Comparison of ENCODE assay signal across 12 cellular contexts in genomic region chr7:156895024-156895780, GRCh38. TPM values are rescaled to one million over a fixed set of nuclear protein-coding genes. Genes with fewer than 3 reads are reported as not detected.
DNase-seq lines count a peak whose midpoint lies in the region; FAIRE-seq and TF ChIP-seq lines count a peak whose summit lies in the region.
"Had no signal": no experiment of that assay in that cellular context is flagged by ENCODE, and none has a peak within 500 bp of the region (broad histone marks: within the 10 kb centered on the region; RNA-seq: fewer than 3 reads in every experiment).

No MANE protein-coding gene starts in this region.

- H4K20me1 ChIP-seq in endothelial cell of umbilical vein (replicated peaks; ENCODE audit: control insufficient read depth, extremely low read depth, insufficient read depth, low read length) = no peaks in the 10 kb centered on the region

- H3K36me3 Mint-ChIP-seq in activated naive CD4-positive, alpha-beta T cell treated with anti-CD3 and anti-CD28 coated beads, Interleukin-2, amount 10 ng/mL, durations not matched to agents 7 days and 5 days = no peaks in the 10 kb centered on the region

- H3K4me1 ChIP-seq in endothelial cell of umbilical vein (ENCODE audit: control insufficient read depth, extremely low read depth, insufficient read depth, low read length) (peaks cover 19% of the 10 kb centered on the region), suprapubic skin (peaks cover 30% of the 10 kb centered on the region)

- H3K4me2 ChIP-seq in endothelial cell of umbilical vein (ENCODE audit: insufficient read depth, low read length) = no peak overlapping the region

- WGBS in suprapubic skin = 88% methylated on average over 6 of the region's 6 CpGs

- peaks cover 14% of the 10 kb centered on the region for H3K79me2 ChIP-seq in endothelial cell of umbilical vein (ENCODE audit: control insufficient read depth, insufficient read depth, low read length)

- no peaks in the 10 kb centered on the region for H3K9me3 Mint-ChIP-seq in activated naive CD4-positive, alpha-beta T cell treated with anti-CD3 and anti-CD28 coated beads, Interleukin-2, amount 10 ng/mL, durations not matched to agents 7 days and 5 days

- H3K27ac Mint-ChIP-seq in activated naive CD4-positive, alpha-beta T cell treated with anti-CD3 and anti-CD28 coated beads, Interleukin-2, amount 10 ng/mL, durations not matched to agents 7 days and 5 days = peak overlapping the region; percentile 1

- no TSS peak for BruUV-seq in endothelial cell of umbilical vein (replicated peaks; lab: Mats Ljungman, UMichigan)

- peaks cover 47% of the 10 kb centered on the region for H3K4me1 Mint-ChIP-seq in activated naive CD4-positive, alpha-beta T cell treated with anti-CD3 and anti-CD28 coated beads, Interleukin-2, amount 10 ng/mL, durations not matched to agents 7 days and 5 days

- H3K36me3 ChIP-seq in endothelial cell of umbilical vein (ENCODE audit: control insufficient read depth in 2 of 2, extremely low read depth in 1 of 2, insufficient read depth in 2 of 2, low read length in 2 of 2) (no peaks in the 10 kb centered on the region), suprapubic skin (no peaks in the 10 kb centered on the region)

- no peak overlapping the region for H3K9ac ChIP-seq in endothelial cell of umbilical vein (replicated peaks; ENCODE audit: extremely low read depth, insufficient read depth, low read length)

- CTCF ChIA-PET in activated naive CD4-positive, alpha-beta T cell treated with anti-CD3 and anti-CD28 coated beads, Interleukin-2, amount 10 ng/mL, durations not matched to agents 7 days and 5 days (lab: Charles Lee) = no interaction called here
- CTCF ChIA-PET in endothelial cell of umbilical vein (lab: Charles Lee) = no interaction called here

- peak overlapping the region; percentile 83 for H3K4me3 Mint-ChIP-seq in activated naive CD4-positive, alpha-beta T cell treated with anti-CD3 and anti-CD28 coated beads, Interleukin-2, amount 10 ng/mL, durations not matched to agents 7 days and 5 days

- H2AFZ ChIP-seq in endothelial cell of umbilical vein (ENCODE audit: low read depth, low read length) = no peak overlapping the region

- H3K27me3 Mint-ChIP-seq in activated naive CD4-positive, alpha-beta T cell treated with anti-CD3 and anti-CD28 coated beads, Interleukin-2, amount 10 ng/mL, durations not matched to agents 7 days and 5 days = peaks cover 12% of the 10 kb centered on the region

- H3K27me3 ChIP-seq in endothelial cell of umbilical vein (ENCODE audit: control insufficient read depth in 2 of 2, insufficient read depth in 2 of 2, low read length in 2 of 2) = no peaks in the 10 kb centered on the region
- no peaks in the 10 kb centered on the region for H3K27me3 ChIP-seq in suprapubic skin

- dilution Hi-C loops in endothelial cell of umbilical vein (cut with MboI; ENCODE audit: extremely low pct_ligation_motif_present, low sequenced_read_pairs) = no loop called here

- FAIRE-seq in endothelial cell of umbilical vein (lab: Jason Lieb, UNC) = peak; percentile 72
- FAIRE-seq: islet of Langerhans had no signal

- POLR2A ChIA-PET in endothelial cell of umbilical vein (lab: Charles Lee) = no interaction called here

- H3K4me3 ChIP-seq in endothelial cell of umbilical vein (replicated peaks in 1 of 3; ENCODE audit: insufficient read depth in 1 of 3, low read depth in 1 of 3, low read length in 3 of 3) = no peak overlapping the region
- H3K4me3 ChIP-seq in suprapubic skin = no peak overlapping the region

- TF ChIP-seq CTCF in endothelial cell of umbilical vein (IDR thresholded peaks at IDR 0.05; ENCODE audit: extremely low read depth in 1 of 2, insufficient read depth in 1 of 2, low read depth in 1 of 2, low read length in 2 of 2) (no peak), suprapubic skin (IDR thresholded peaks at IDR 0.05) (no peak)

- intact Hi-C loops in endothelial cell of umbilical vein (cut with micrococcal nuclease) = no loop called here

- H3K27ac ChIP-seq in endothelial cell of umbilical vein (ENCODE audit: insufficient read depth, low read depth, low read length) (no peak overlapping the region), suprapubic skin (peak overlapping the region; percentile 57)

- H3K9me3 ChIP-seq in endothelial cell of umbilical vein (replicated peaks; ENCODE audit: control insufficient read depth, insufficient read depth, low read length) = no peaks in the 10 kb centered on the region
- H3K9me3 ChIP-seq in suprapubic skin = no peaks in the 10 kb centered on the region

- no peak for DNase-seq in activated naive CD4-positive, alpha-beta T cell treated with anti-CD3 and anti-CD28 coated beads, Interleukin-2, amount 10 ng/mL, durations not matched to agents 7 days and 5 days
- no peak for DNase-seq in activated naive CD4-positive, alpha-beta T cell treated with anti-CD3 and anti-CD28 coated beads, Interleukin-2, amount 50 U/mL, for 16 hours
- DNase-seq in SKM-1 (lab: John Stamatoyannopoulos, UW; ENCODE audit: unreplicated experiment) (peak; percentile 75), endothelial cell of umbilical vein (ENCODE audit: low read depth, low spot score) (peak; percentile 25), suprapubic skin (ENCODE audit: low spot score in 2 of 2) (no peak), EL (no peak), NCI-H446 treated with DMSO at 0.1 percent for 48 hours (lab: John Stamatoyannopoulos, UW) (no peak)
- DNase-seq in stimulated activated CD4-positive, alpha-beta T cell treated with anti-CD3 and anti-CD28 coated beads, Interleukin-4, amount 100 ng/mL, for 4 hours = no peak
- DNase-seq: activated naive CD4-positive, alpha-beta T cell; IMR-90; NCI-H510A had no signal

- no peaks in the 10 kb centered on the region for H3K9me1 ChIP-seq in endothelial cell of umbilical vein (replicated peaks; ENCODE audit: control insufficient read depth, extremely low read depth, insufficient read depth, low read length)

- TF ChIP-seq EP300 in suprapubic skin (IDR thresholded peaks at IDR 0.05) = no peak

- TF ChIP-seq POLR2A in endothelial cell of umbilical vein (IDR thresholded peaks at IDR 0.05; ENCODE audit: low read depth, low read length) (no peak), suprapubic skin (IDR thresholded peaks at IDR 0.05) (no peak)

TF ChIP-seq in endothelial cell of umbilical vein, 7 proteins besides CTCF, POLR2A, EP300 and RAD21:
- no peak for TF ChIP-seq JUN (IDR thresholded peaks at IDR 0.05; ENCODE audit: borderline replicate concordance, insufficient read depth, insufficient read length, low read depth)
TF ChIP-seq in endothelial cell of umbilical vein: peak in this region for 0.

RNA-seq across cellular contexts. Expression of gene LMBR1, which starts 2.2 kb away (rescaled TPM):
- total RNA-seq in endothelial cell of umbilical vein (57.7 and 72.9 TPM in 2 replicates), suprapubic skin (100 to 1,000 TPM in 1 of 4 donors, 10 to 100 TPM in 3; 48.7 to 104 (median 59.1) TPM)
- 12.1 and 14.0 TPM in 2 replicates for polyA plus RNA-seq in endothelial cell of umbilical vein
- polyA plus RNA-seq in endothelial cell of umbilical vein (2011; cell fraction: cytosol; rRNA removed) = 13.8 and 15.7 TPM in 2 replicates
- polyA plus RNA-seq in endothelial cell of umbilical vein (2011; cell fraction: nucleus; rRNA removed) = 31.7 and 33.0 TPM in 2 replicates
- 23.9 and 29.0 TPM in 2 replicates for polyA plus RNA-seq in endothelial cell of umbilical vein (2012)
- 43.0 and 64.6 TPM in 2 replicates for polyA minus RNA-seq in endothelial cell of umbilical vein
- polyA minus RNA-seq in endothelial cell of umbilical vein (2011; cell fraction: cytosol; rRNA and poly(A)+ RNA removed) = 32.0 TPM
- 118 and 129 TPM in 2 replicates for polyA minus RNA-seq in endothelial cell of umbilical vein (2011; cell fraction: nucleus; rRNA and poly(A)+ RNA removed)

RNA-seq across cellular contexts. Expression of gene NOM1, which starts 54.3 kb away (rescaled TPM):
- total RNA-seq in endothelial cell of umbilical vein (36.7 and 38.6 TPM in 2 replicates), suprapubic skin (10 to 100 TPM; 18.8 to 51.5 (median 31.8) TPM)
- 11.7 and 13.7 TPM in 2 replicates for polyA plus RNA-seq in endothelial cell of umbilical vein
- polyA plus RNA-seq in endothelial cell of umbilical vein (2011; cell fraction: cytosol; rRNA removed) = 9.7 and 9.9 TPM in 2 replicates
- polyA plus RNA-seq in endothelial cell of umbilical vein (2011; cell fraction: nucleus; rRNA removed) = 63.6 and 69.5 TPM in 2 replicates
- polyA plus RNA-seq in endothelial cell of umbilical vein (2012) = 14.7 and 21.4 TPM in 2 replicates
- 26.4 and 34.5 TPM in 2 replicates for polyA minus RNA-seq in endothelial cell of umbilical vein
- polyA minus RNA-seq in endothelial cell of umbilical vein (2011; cell fraction: cytosol; rRNA and poly(A)+ RNA removed) = 15.5 TPM
- 35.2 and 63.8 TPM in 2 replicates for polyA minus RNA-seq in endothelial cell of umbilical vein (2011; cell fraction: nucleus; rRNA and poly(A)+ RNA removed)

Comparison
In these comparisons a context has a peak if more than half of its experiments do, and no peak if none do; other contexts are left out.
1. DNase-seq: peak in SKM-1 (single experiment) and endothelial cell of umbilical vein (single experiment); none in activated naive CD4-positive, alpha-beta T cell treated with anti-CD3 and anti-CD28 coated beads, Interleukin-2, amount 10 ng/mL, durations not matched to agents 7 days and 5 days (single experiment), activated naive CD4-positive, alpha-beta T cell treated with anti-CD3 and anti-CD28 coated beads, Interleukin-2, amount 50 U/mL, for 16 hours (single experiment), suprapubic skin (0 of 2), stimulated activated CD4-positive, alpha-beta T cell treated with anti-CD3 and anti-CD28 coated beads, Interleukin-4, amount 100 ng/mL, for 4 hours (0 of 2), EL (single experiment) and NCI-H446 treated with DMSO at 0.1 percent for 48 hours (single experiment).